Comparison of ENCODE assay signal across 22 cellular contexts in genomic region chr10:25895856-25896255, GRCh38. TPM values are rescaled to one million over a fixed set of nuclear protein-coding genes. Genes with fewer than 3 reads are reported as not detected.
DNase-seq lines count a peak whose midpoint lies in the region; TF ChIP-seq lines count a peak whose summit lies in the region.
"Had no signal": no experiment of that assay in that cellular context is flagged by ENCODE, and none has a peak within 500 bp of the region (broad histone marks: within the 10 kb centered on the region; RNA-seq: fewer than 3 reads in every experiment).

No MANE protein-coding gene starts in this region.

- TF ChIP-seq CTCF in neural progenitor cell (IDR thresholded peaks at IDR 0.05) (no peak), type B pancreatic cell (conservative IDR thresholded peaks at IDR 0.05) (no peak)

- peak overlapping the region; percentile 15 for H3K27ac ChIP-seq in mesendoderm (ENCODE audit: low read depth, low read length)
- no peak overlapping the region for H3K27ac ChIP-seq in neural progenitor cell
- H3K27ac ChIP-seq: 22Rv1; A549; BLaER1 treated with 17β-estradiol and CSF1 and Interleukin-3, amounts not matched to agents 10 nM and 100 nM; C4-2B had no signal

- H3K79me2 ChIP-seq in mesendoderm (ENCODE audit: control insufficient read depth, insufficient read depth, low read length) (no peaks in the 10 kb centered on the region), neural progenitor cell (ENCODE audit: low read depth) (no peaks in the 10 kb centered on the region)

- no peak overlapping the region for H3K4me3 ChIP-seq in mesendoderm (ENCODE audit: low read length)
- peak overlapping the region; percentile 0 for H3K4me3 ChIP-seq in neural progenitor cell
- H3K4me3 ChIP-seq: A549; BLaER1 treated with 17β-estradiol and CSF1 and Interleukin-3, amounts not matched to agents 10 nM and 100 nM had no signal

- no peak overlapping the region for H2BK5ac ChIP-seq in mesendoderm (ENCODE audit: low read length)

- no peak overlapping the region for H3K27ac Mint-ChIP-seq in neural progenitor cell
- no peak overlapping the region for H3K27ac Mint-ChIP-seq in type B pancreatic cell
- H3K27ac Mint-ChIP-seq: B cell; CD4-positive, alpha-beta T cell; CD8-positive, alpha-beta T cell had no signal

- H3K36me3 ChIP-seq in mesendoderm (ENCODE audit: control insufficient read depth, insufficient read depth, low read length) = no peaks in the 10 kb centered on the region
- no peaks in the 10 kb centered on the region for H3K36me3 ChIP-seq in neural progenitor cell
- H3K36me3 ChIP-seq: BLaER1 treated with 17β-estradiol and CSF1 and Interleukin-3, amounts not matched to agents 10 nM and 100 nM had no signal

- H4K5ac ChIP-seq in mesendoderm (ENCODE audit: low read length) = no peak overlapping the region

- H3K27me3 Mint-ChIP-seq in neural progenitor cell (ENCODE audit: insufficient read depth, low read depth) (peaks cover 8% of the 10 kb centered on the region), type B pancreatic cell (peaks cover 11% of the 10 kb centered on the region)

- H3K23ac ChIP-seq in mesendoderm (ENCODE audit: low read length) = no peak overlapping the region

- H3K9ac ChIP-seq in mesendoderm (ENCODE audit: low read length) (no peak overlapping the region), neural progenitor cell (no peak overlapping the region)
- H3K9ac ChIP-seq: BLaER1 treated with 17β-estradiol and CSF1 and Interleukin-3, amounts not matched to agents 10 nM and 100 nM had no signal

- peak; percentile 24 for DNase-seq in NCI-H146 (lab: John Stamatoyannopoulos, UW)
- DNase-seq in NCI-H146 treated with DMSO at 0.1 percent for 48 hours (lab: John Stamatoyannopoulos, UW; ENCODE audit: unreplicated experiment) = no peak
- DNase-seq in NCI-H69 (lab: John Stamatoyannopoulos, UW) = peak; percentile 6
- peak; percentile 79 for DNase-seq in mesendoderm
- DNase-seq in neural progenitor cell (ENCODE audit: low spot score) = peak; percentile 67
- no peak for DNase-seq in type B pancreatic cell (ENCODE audit: extremely low spot score, unreplicated experiment)
- DNase-seq in kidney tubule cell (ENCODE audit: low spot score) = no peak
- DNase-seq in NCI-H1417 (lab: John Stamatoyannopoulos, UW) = no peak
- DNase-seq: AML-193; Caco-2; Calu3; CD4-positive, alpha-beta T cell; CD8-positive, alpha-beta T cell; DMS79 treated with DMSO at 0.1 percent for 48 hours; GF-D8 had no signal

- no peak overlapping the region for H4K8ac ChIP-seq in mesendoderm (ENCODE audit: low read depth, low read length)

- H3K4ac ChIP-seq in mesendoderm (ENCODE audit: low read depth, low read length) = no peak overlapping the region

- no peak overlapping the region for H2BK120ac ChIP-seq in mesendoderm (ENCODE audit: low read depth, low read length)

- H3K4me3 Mint-ChIP-seq in neural progenitor cell = no peak overlapping the region
- H3K4me3 Mint-ChIP-seq in type B pancreatic cell = no peak overlapping the region
- H3K4me3 Mint-ChIP-seq: B cell; CD4-positive, alpha-beta T cell; CD8-positive, alpha-beta T cell had no signal

- H3K36me3 Mint-ChIP-seq in neural progenitor cell = no peaks in the 10 kb centered on the region
- no peaks in the 10 kb centered on the region for H3K36me3 Mint-ChIP-seq in type B pancreatic cell
- H3K36me3 Mint-ChIP-seq: CD8-positive, alpha-beta T cell had no signal

- H3K56ac ChIP-seq in mesendoderm (ENCODE audit: low read length) = no peak overlapping the region

- no peaks in the 10 kb centered on the region for H3K27me3 ChIP-seq in mesendoderm (ENCODE audit: insufficient read depth, low read length, poor library complexity)
- peaks cover 57% of the 10 kb centered on the region for H3K27me3 ChIP-seq in neural progenitor cell
- H3K27me3 ChIP-seq: BLaER1 treated with 17β-estradiol and CSF1 and Interleukin-3, amounts not matched to agents 10 nM and 100 nM had no signal

- WGBS in mesendoderm (ENCODE audit: extremely low coverage, insufficient coverage, low lambda C conversion rate) = no CpG with 5 or more reads among the region's 5 CpGs

- H4K20me1 ChIP-seq in neural progenitor cell (ENCODE audit: low read depth) = peaks cover 12% of the 10 kb centered on the region
- H4K20me1 ChIP-seq: BLaER1 treated with 17β-estradiol and CSF1 and Interleukin-3, amounts not matched to agents 10 nM and 100 nM had no signal

- peak overlapping the region; percentile 39 for H3K18ac ChIP-seq in mesendoderm (ENCODE audit: low read length)

- no peaks in the 10 kb centered on the region for H3K9me3 ChIP-seq in neural progenitor cell (ENCODE audit: low read depth)
- H3K9me3 ChIP-seq: A549, Caco-2 had no signal

- H3K4me2 ChIP-seq in mesendoderm (ENCODE audit: low read length) = no peak overlapping the region
- H3K4me2 ChIP-seq in neural progenitor cell = peak overlapping the region; percentile 26
- H3K4me2 ChIP-seq: A549; BLaER1 treated with 17β-estradiol and CSF1 and Interleukin-3, amounts not matched to agents 10 nM and 100 nM had no signal

- H3K9me3 Mint-ChIP-seq in neural progenitor cell = peaks cover 16% of the 10 kb centered on the region
- no peaks in the 10 kb centered on the region for H3K9me3 Mint-ChIP-seq in type B pancreatic cell
- H3K9me3 Mint-ChIP-seq: CD4-positive, alpha-beta T cell; CD8-positive, alpha-beta T cell had no signal

- no peak overlapping the region for H2AFZ ChIP-seq in neural progenitor cell (replicated peaks)

- no peaks in the 10 kb centered on the region for H3K79me1 ChIP-seq in mesendoderm (ENCODE audit: low read length)

- peaks cover 6% of the 10 kb centered on the region for H3F3A ChIP-seq in neural progenitor cell (ENCODE audit: low read depth)

- H3K4me1 Mint-ChIP-seq in neural progenitor cell = peaks cover 21% of the 10 kb centered on the region
- no peaks in the 10 kb centered on the region for H3K4me1 Mint-ChIP-seq in type B pancreatic cell (ENCODE audit: unreplicated experiment)

- peaks cover 14% of the 10 kb centered on the region for H3K4me1 ChIP-seq in mesendoderm (ENCODE audit: control insufficient read depth, low read depth, low read length)
- H3K4me1 ChIP-seq in neural progenitor cell = peaks cover 33% of the 10 kb centered on the region
- H3K4me1 ChIP-seq: A549, Caco-2 had no signal

- no peak overlapping the region for H2AK5ac ChIP-seq in mesendoderm (ENCODE audit: low read length)

- H2BK15ac ChIP-seq in mesendoderm (replicated peaks; ENCODE audit: low read depth) = no peak overlapping the region

RNA-seq across cellular contexts. Expression of gene MYO3A, which starts 38.2 kb away (rescaled TPM):
- 2.8 TPM for polyA plus RNA-seq in mesendoderm (2013, experiment 1 of 2)
- polyA plus RNA-seq in mesendoderm (2013, experiment 2 of 2) = 3.2 TPM
- total RNA-seq in neural progenitor cell (ENCODE audit: low replicate concordance) (0.09 and 0.46 TPM in 2 replicates), type B pancreatic cell (ENCODE audit: low replicate concordance) (11.2 and 12.5 TPM in 2 replicates)
- total RNA-seq: A172; Caco-2; CD4-positive, alpha-beta T cell; CD8-positive, alpha-beta T cell had no signal
- polyA plus RNA-seq: A549, BJ had no signal

Comparison
In these comparisons a context has a peak if more than half of its experiments do, and no peak if none do; other contexts are left out.
1. DNase-seq: peak in NCI-H146 (single experiment), NCI-H69 (single experiment), mesendoderm (single experiment) and neural progenitor cell (single experiment); none in NCI-H146 treated with DMSO at 0.1 percent for 48 hours (single experiment), type B pancreatic cell (single experiment), kidney tubule cell (single experiment) and NCI-H1417 (0 of 3).